In genomic region chr6:41073203-41073967, GRCh38 we compare ENCODE assay signal across 8 cellular contexts. TPM values are rescaled to one million over a fixed set of nuclear protein-coding genes. Genes with fewer than 3 reads are reported as not detected.
DNase-seq lines count a peak whose midpoint lies in the region; ATAC-seq and TF ChIP-seq lines count a peak whose summit lies in the region.

No MANE protein-coding gene starts in this region.

- CTCF ChIA-PET in T-cell (lab: Charles Lee) = interaction anchor here in 1 of 2 donors (1.2 kb wide), 1 partner anchor 46 kb away, joined by 6 read pairs; no protein-coding TSS in a partner anchor

- intact Hi-C loops in adrenal gland (cut with DNase I) (no loop called here), left cardiac atrium (cut with DNase I) (no loop called here), prostate gland (cut with DNase I) (no loop called here)

- TF ChIP-seq POLR2A in GM10847 (IDR thresholded peaks at IDR 0.05; ENCODE audit: extremely low read depth, insufficient read length) (peak; percentile 86), adrenal gland (IDR thresholded peaks at IDR 0.05) (peak; percentile 96 to 97), prostate gland (IDR thresholded peaks at IDR 0.05) (peak; percentile 89)

- TF ChIP-seq CTCF in adrenal gland (IDR thresholded peaks at IDR 0.05) (peak in 5 of 6 experiments; percentile 25 to 70 (median 45)), prostate gland (IDR thresholded peaks at IDR 0.05) (peak in 2 of 4 experiments; percentile 40 to 49)

- H3K36me3 Mint-ChIP-seq in T-cell = peaks cover 7% of the 10 kb centered on the region

- H3K27me3 Mint-ChIP-seq in T-cell = no peaks in the 10 kb centered on the region

- H3K9me3 ChIP-seq in adrenal gland (replicated peaks in 1 of 3) (no peaks in the 10 kb centered on the region), prostate gland (no peaks in the 10 kb centered on the region)

- POLR2A ChIA-PET in T-cell (lab: Charles Lee) = interaction anchor here in 1 of 2 donors (0.6 kb wide), 1 partner anchor 10 kb away, joined by 7 read pairs; no protein-coding TSS in a partner anchor

- WGBS in adrenal gland, 4 donors = 0 to 2% (median 1%) methylated on average over 20 to 74 of the region's 74 CpGs
- 0% methylated on average over 53 of the region's 74 CpGs for WGBS in prostate gland

- H3K4me1 ChIP-seq in adrenal gland (replicated peaks in 1 of 2) (peaks cover 19 to 27% of the 10 kb centered on the region in 2 donors), prostate gland (replicated peaks) (peaks cover 10% of the 10 kb centered on the region)

- H3K4me3 ChIP-seq in adrenal gland (peak overlapping the region; percentile 62 to 98 (median 85)), prostate gland (peak overlapping the region; percentile 64 to 91)

- H3K36me3 ChIP-seq in adrenal gland (replicated peaks in 1 of 2) (peaks cover 0 to 12% of the 10 kb centered on the region in 2 donors), prostate gland (no peaks in the 10 kb centered on the region)

- H3K4me3 Mint-ChIP-seq in T-cell = peak overlapping the region; percentile 94 to 96 (median 95)

- H3K4me1 Mint-ChIP-seq in T-cell = peaks cover 48 to 64% (median 58%) of the 10 kb centered on the region in 3 donors

- H3K27me3 ChIP-seq in adrenal gland = no peaks in the 10 kb centered on the region
- H3K27me3 ChIP-seq in prostate gland (replicated peaks; ENCODE audit: insufficient read depth) = no peaks in the 10 kb centered on the region

- peak overlapping the region; percentile 82 to 97 for H3K27ac Mint-ChIP-seq in T-cell

- ATAC-seq in HG02588 (IDR thresholded peaks at IDR 0.05; ENCODE audit: unreplicated experiment) (peak; percentile 27), T-cell (replicated peaks in 1 of 4) (peak; percentile 5 to 14 (median 13)), left cardiac atrium (peak; percentile 24 to 48)

- H3K27ac ChIP-seq in adrenal gland (peak overlapping the region; percentile 95 to 100 (median 99)), prostate gland (peak overlapping the region; percentile 98 to 100)

- no peaks in the 10 kb centered on the region for H3K9me3 Mint-ChIP-seq in T-cell

- DNase-seq in NCI-H1105 treated with DMSO at 0.1 percent for 48 hours (lab: John Stamatoyannopoulos, UW) = peak; percentile 81
- DNase-seq in T-cell = peak; percentile 54 to 81 (median 74)
- DNase-seq in adrenal gland = peak; percentile 86 to 93 (median 89)
- peak; percentile 90 for DNase-seq in left cardiac atrium
- DNase-seq in prostate gland (ENCODE audit: low spot score) = peak; percentile 95
- peak; percentile 91 for DNase-seq in ureter (ENCODE audit: low spot score)

RNA-seq across cellular contexts. Expression of gene NFYA, which starts 0.6 kb away (rescaled TPM):
- total RNA-seq in T-cell = 10 to 100 TPM; 36.2 to 47.0 (median 42.2) TPM
- 10 to 100 TPM in 7 of 8 donors, 1 to 10 TPM in 1; 7.1 to 18.2 (median 13.7) TPM for total RNA-seq in adrenal gland
- polyA plus RNA-seq in adrenal gland = 10 to 100 TPM in 1 of 3 donors, 1 to 10 TPM in 2; 6.4 to 21.4 (median 7.4) TPM
- total RNA-seq in left cardiac atrium = 10 to 100 TPM; 11.5 to 11.8 TPM
- total RNA-seq in prostate gland = 10 to 100 TPM; 23.1 to 48.3 TPM
- 33.2 TPM for total RNA-seq in ureter

RNA-seq across cellular contexts. Expression of gene OARD1, which starts 1.2 kb away (rescaled TPM):
- total RNA-seq in T-cell = 10 to 100 TPM; 33.1 to 43.2 (median 39.4) TPM
- total RNA-seq in adrenal gland = 10 to 100 TPM; 10.1 to 35.5 (median 21.8) TPM
- 10 to 100 TPM; 21.5 to 44.4 (median 26.1) TPM for polyA plus RNA-seq in adrenal gland
- 10 to 100 TPM; 13.9 to 16.3 TPM for total RNA-seq in left cardiac atrium
- total RNA-seq in prostate gland = 10 to 100 TPM; 22.9 to 27.2 TPM
- total RNA-seq in ureter = 24.1 TPM

RNA-seq across cellular contexts. Expression of gene APOBEC2, which starts 20.4 kb away (rescaled TPM):
- total RNA-seq in T-cell = not detected
- 1 to 10 TPM in 4 of 8 donors, under 1 TPM in 2, not detected in 2; 0.28 to 3.7 (median 1.1) TPM for total RNA-seq in adrenal gland
- polyA plus RNA-seq in adrenal gland = under 1 TPM in 2 of 3 donors, not detected in 1; 0.38 to 0.81 TPM
- total RNA-seq in left cardiac atrium = 100 to 1,000 TPM in 1 of 2 donors, 10 to 100 TPM in 1; 42.1 to 103 TPM
- total RNA-seq in prostate gland = 1 to 10 TPM in 1 of 2 donors, not detected in 1; 2.0 TPM
- total RNA-seq in ureter = 0.57 TPM

RNA-seq across cellular contexts. Expression of gene TSPO2, which starts 31.1 kb away (rescaled TPM):
- not detected for total RNA-seq in T-cell
- total RNA-seq in adrenal gland = not detected
- not detected for polyA plus RNA-seq in adrenal gland
- total RNA-seq in left cardiac atrium = not detected
- total RNA-seq in prostate gland = not detected
- total RNA-seq in ureter = not detected

RNA-seq across cellular contexts. Expression of gene UNC5CL, which starts 34.4 kb away (rescaled TPM):
- total RNA-seq in T-cell (1 to 10 TPM; 4.3 to 7.3 (median 5.5) TPM), adrenal gland (1 to 10 TPM in 3 of 8 donors, under 1 TPM in 5; 0.52 to 1.2 (median 0.60) TPM), left cardiac atrium (under 1 TPM; 0.27 to 0.86 TPM), prostate gland (1 to 10 TPM in 1 of 2 donors, under 1 TPM in 1; 0.46 to 1.6 TPM), ureter (1.6 TPM)
- 1 to 10 TPM in 2 of 3 donors, under 1 TPM in 1; 0.20 to 1.6 (median 1.2) TPM for polyA plus RNA-seq in adrenal gland

Comparison
In these comparisons a context has a peak if more than half of its experiments do, and no peak if none do; other contexts are left out.
1. Peak in every context shown above with its lines: DNase-seq, ATAC-seq, H3K4me3 ChIP-seq and H3K27ac ChIP-seq.
2. RNA of gene APOBEC2, which starts 20.4 kb away (total RNA-seq): 42.1 to 103 TPM in left cardiac atrium; 2.0 TPM in prostate gland, 0.28 to 3.7 TPM in adrenal gland, 0.57 TPM in ureter (single experiment) and not detected in T-cell; every median in the first group is over 4 times any median in the second.